23 cellular contexts compared by ENCODE assay signal in genomic region chr18:53798516-53798915, GRCh38.
DNase-seq lines count a peak whose midpoint lies in the region; ATAC-seq and TF ChIP-seq lines count a peak whose summit lies in the region.
"Had no signal": no experiment of that assay in that cellular context is flagged by ENCODE, and none has a peak within 500 bp of the region (broad histone marks: within the 10 kb centered on the region; RNA-seq: fewer than 3 reads in every experiment).

No MANE protein-coding gene starts in this region.

- no peak for TF ChIP-seq CTCF in colonic mucosa (IDR thresholded peaks at IDR 0.05)

- DNase-seq in AG08395 (ENCODE audit: low spot score) (peak; percentile 6), M059J (ENCODE audit: low read depth) (peak; percentile 7), colonic mucosa (no peak), mesenchymal stem cell (no peak), HUDEP-2 (lab: John Stamatoyannopoulos, UW; ENCODE audit: unreplicated experiment in 76 of 76) (no peak), AML-193 (lab: John Stamatoyannopoulos, UW) (no peak)
- DNase-seq in T-helper 2 cell treated with Interferon-gamma antibody and Interleukin-4, amounts not matched to agents 5 μg/mL and 100 μg/mL, for 36 hours (ENCODE audit: low spot score), result no peak
- DNase-seq: CD4-positive, CD25-positive, alpha-beta regulatory T cell; NCI-H1092 treated with DMSO at 0.1 percent for 48 hours; NCI-H1436; NCI-H187; NCI-H2081 treated with DMSO at 0.1 percent for 48 hours; NCI-H2171; NCI-H510A; SIG-M5 had no signal

- H3K4ac ChIP-seq in mesenchymal stem cell (ENCODE audit: low read depth in 1 of 2, low read length in 2 of 2), result no peak overlapping the region

- intact Hi-C loops in colonic mucosa (cut with DNase I), result no loop called here

- H3K23ac ChIP-seq in mesenchymal stem cell (ENCODE audit: low read length in 2 of 2), result no peak overlapping the region

- H3K9me3 Mint-ChIP-seq in T-helper 2 cell treated with Interferon-gamma antibody and Interleukin-4, amounts not matched to agents 5 μg/mL and 100 μg/mL, for 36 hours, result peaks cover 6% of the 10 kb centered on the region

- no peak overlapping the region for H3K27ac Mint-ChIP-seq in T-helper 2 cell treated with Interferon-gamma antibody and Interleukin-4, amounts not matched to agents 5 μg/mL and 100 μg/mL, for 36 hours
- H3K27ac Mint-ChIP-seq: CD4-positive, CD25-positive, alpha-beta regulatory T cell had no signal

- no peak overlapping the region for H3K4me2 ChIP-seq in mesenchymal stem cell (ENCODE audit: low read length, poor library complexity, severe bottlenecking)
- H3K4me2 ChIP-seq: BLaER1 had no signal

- H2BK5ac ChIP-seq in mesenchymal stem cell (ENCODE audit: low read depth, low read length, poor library complexity, severe bottlenecking), result no peak overlapping the region

- H3K4me1 ChIP-seq in colonic mucosa (no peaks in the 10 kb centered on the region), mesenchymal stem cell (ENCODE audit: control insufficient read depth, insufficient read depth, low read depth, low read length) (no peaks in the 10 kb centered on the region)
- H3K4me1 ChIP-seq: BLaER1 had no signal

- no peak overlapping the region for H4K91ac ChIP-seq in mesenchymal stem cell (ENCODE audit: low read length)

- no peak overlapping the region for H4K8ac ChIP-seq in mesenchymal stem cell (ENCODE audit: low read length)

- H3K36me3 Mint-ChIP-seq in T-helper 2 cell treated with Interferon-gamma antibody and Interleukin-4, amounts not matched to agents 5 μg/mL and 100 μg/mL, for 36 hours (ENCODE audit: low read depth), result no peaks in the 10 kb centered on the region
- H3K36me3 Mint-ChIP-seq: CD4-positive, CD25-positive, alpha-beta regulatory T cell had no signal

- H3K36me3 ChIP-seq in colonic mucosa, result no peaks in the 10 kb centered on the region
- H3K36me3 ChIP-seq in mesenchymal stem cell (ENCODE audit: control insufficient read depth in 1 of 2, insufficient read depth in 2 of 2, low read depth in 1 of 2, low read length in 2 of 2), result no peaks in the 10 kb centered on the region
- H3K36me3 ChIP-seq: BLaER1 had no signal

- H3K4me3 Mint-ChIP-seq in T-helper 2 cell treated with Interferon-gamma antibody and Interleukin-4, amounts not matched to agents 5 μg/mL and 100 μg/mL, for 36 hours, result no peak overlapping the region
- H3K4me3 Mint-ChIP-seq: CD4-positive, CD25-positive, alpha-beta regulatory T cell had no signal

- H3K79me1 ChIP-seq in mesenchymal stem cell (replicated peaks; ENCODE audit: low read length, poor library complexity, severe bottlenecking), result no peaks in the 10 kb centered on the region

- H3K4me1 Mint-ChIP-seq in T-helper 2 cell treated with Interferon-gamma antibody and Interleukin-4, amounts not matched to agents 5 μg/mL and 100 μg/mL, for 36 hours (ENCODE audit: low read depth), result no peaks in the 10 kb centered on the region
- H3K4me1 Mint-ChIP-seq: CD4-positive, CD25-positive, alpha-beta regulatory T cell had no signal

- H3K4me3 ChIP-seq in colonic mucosa (no peak overlapping the region), mesenchymal stem cell (ENCODE audit: insufficient read depth in 1 of 2, low read depth in 1 of 2, low read length in 2 of 2) (no peak overlapping the region)
- H3K4me3 ChIP-seq: BLaER1, SK-N-MC had no signal

- 72% methylated on average over 1 of the region's 1 CpG for WGBS in mesenchymal stem cell

- no peak for ATAC-seq in GM18867 (IDR thresholded peaks at IDR 0.05; ENCODE audit: unreplicated experiment)
- ATAC-seq: HCT116, Panc1 had no signal

- no peak overlapping the region for H3K14ac ChIP-seq in mesenchymal stem cell (ENCODE audit: low read length in 2 of 2)

- no peak overlapping the region for H2BK15ac ChIP-seq in mesenchymal stem cell (ENCODE audit: low read depth, poor library complexity, severe bottlenecking)

- H2BK12ac ChIP-seq in mesenchymal stem cell (ENCODE audit: low read length in 2 of 2), result no peak overlapping the region

- no peaks in the 10 kb centered on the region for H3K27me3 ChIP-seq in colonic mucosa
- H3K27me3 ChIP-seq in mesenchymal stem cell (ENCODE audit: control insufficient read depth in 1 of 2, insufficient read depth in 1 of 2, low read length in 2 of 2), result no peaks in the 10 kb centered on the region
- H3K27me3 ChIP-seq: BLaER1 had no signal

- H3K9ac ChIP-seq in colonic mucosa (ENCODE audit: low read depth in 2 of 2, low read length in 2 of 2), result no peak overlapping the region
- H3K9ac ChIP-seq in mesenchymal stem cell (ENCODE audit: low read length), result peak overlapping the region; percentile 17
- H3K9ac ChIP-seq: BLaER1 had no signal

- peak overlapping the region; percentile 19 for H3K27ac ChIP-seq in colonic mucosa
- H3K27ac ChIP-seq in mesenchymal stem cell (ENCODE audit: low read length, poor library complexity, severe bottlenecking), result peak overlapping the region; percentile 22
- H3K27ac ChIP-seq: 22Rv1, BLaER1, HL-60, RWPE1, SK-N-MC had no signal

- H2BK120ac ChIP-seq in mesenchymal stem cell (ENCODE audit: low read depth, low read length), result no peak overlapping the region

- H2AFZ ChIP-seq in mesenchymal stem cell (ENCODE audit: low read depth, low read length), result no peak overlapping the region

- peak overlapping the region; percentile 1 for H2AK5ac ChIP-seq in mesenchymal stem cell (ENCODE audit: low read length, severe bottlenecking)

- no peaks in the 10 kb centered on the region for H3K9me3 ChIP-seq in colonic mucosa
- H3K9me3 ChIP-seq in mesenchymal stem cell (ENCODE audit: control insufficient read depth, low read length), result no peaks in the 10 kb centered on the region
- H3K9me3 ChIP-seq: BLaER1 had no signal

- no peak overlapping the region for H3K18ac ChIP-seq in mesenchymal stem cell (ENCODE audit: low read depth in 1 of 2, low read length in 2 of 2)

- H3K27me3 Mint-ChIP-seq in T-helper 2 cell treated with Interferon-gamma antibody and Interleukin-4, amounts not matched to agents 5 μg/mL and 100 μg/mL, for 36 hours (ENCODE audit: low read depth), result no peaks in the 10 kb centered on the region

Comparison
In these comparisons a context has a peak if more than half of its experiments do, and no peak if none do; other contexts are left out.
1. DNase-seq: peak in AG08395 (single experiment) and M059J (single experiment); none in colonic mucosa (single experiment), mesenchymal stem cell (single experiment), HUDEP-2 (0 of 76), T-helper 2 cell treated with Interferon-gamma antibody and Interleukin-4, amounts not matched to agents 5 μg/mL and 100 μg/mL, for 36 hours (single experiment) and AML-193 (0 of 2).